15 cellular contexts compared by ENCODE assay signal in the genomic region with DNA sequence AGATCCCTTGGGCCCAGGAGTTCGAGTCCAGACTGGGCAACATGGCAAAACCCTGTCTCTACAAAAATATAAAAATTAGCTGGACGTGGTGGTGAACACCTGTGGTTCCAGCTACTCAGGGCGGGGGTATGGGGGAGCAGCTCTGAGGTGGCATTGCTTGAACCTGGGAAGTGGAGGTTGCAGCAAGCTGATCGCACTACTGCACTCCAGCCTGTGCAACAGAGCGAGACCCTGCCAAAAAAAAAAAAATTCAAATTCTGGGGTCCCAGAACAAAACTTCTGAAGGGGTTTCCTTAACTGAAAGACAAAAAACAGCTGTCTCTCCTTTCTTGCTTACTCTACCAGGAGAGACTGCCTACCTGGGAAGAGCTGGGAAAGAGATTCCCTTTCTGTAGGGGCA. TPM values are rescaled to one million over a fixed set of nuclear protein-coding genes. Genes with fewer than 3 reads are reported as not detected.
DNase-seq lines count a peak whose midpoint lies in the region; ATAC-seq and TF ChIP-seq lines count a peak whose summit lies in the region.
"Had no signal": no experiment of that assay in that cellular context is flagged by ENCODE, and none has a peak within 500 bp of the region (broad histone marks: within the 10 kb centered on the region; RNA-seq: fewer than 3 reads in every experiment).

No MANE protein-coding gene starts in this region.

- peaks cover 3% of the 10 kb centered on the region for H3K9me3 Mint-ChIP-seq in glutamatergic neuron (ENCODE audit: unreplicated experiment)
- H3K9me3 Mint-ChIP-seq in stimulated activated naive CD8-positive, alpha-beta T cell treated with anti-CD3 and anti-CD28 coated beads, Interleukin-15, amount 100 ng/mL, for 72 hours: no peaks in the 10 kb centered on the region
- H3K9me3 Mint-ChIP-seq: immature natural killer cell, T-cell had no signal

- H3K9me2 ChIP-seq in OCI-LY7 (ENCODE audit: insufficient read depth, low read length): no peaks in the 10 kb centered on the region

- H3K4me1 ChIP-seq in OCI-LY7 (ENCODE audit: insufficient read depth, low read length, poor library complexity, severe bottlenecking) (peaks cover 50% of the 10 kb centered on the region), psoas muscle (peaks cover 51% of the 10 kb centered on the region), upper lobe of left lung (peaks cover 21 to 29% (median 28%) of the 10 kb centered on the region in 4 donors)

- H3K27me3 Mint-ChIP-seq in glutamatergic neuron (ENCODE audit: unreplicated experiment): peaks cover 1% of the 10 kb centered on the region
- no peaks in the 10 kb centered on the region for H3K27me3 Mint-ChIP-seq in stimulated activated naive CD8-positive, alpha-beta T cell treated with anti-CD3 and anti-CD28 coated beads, Interleukin-15, amount 100 ng/mL, for 72 hours
- H3K27me3 Mint-ChIP-seq: activated naive CD8-positive, alpha-beta T cell; T-cell had no signal

- POLR2A ChIA-PET in AG04450 (lab: Yijun Ruan, JAX): interaction anchor here (0.6 to 0.7 kb wide), 2 partner anchors 11 to 16 kb away, joined by 4 read pairs; no protein-coding TSS in a partner anchor
- POLR2A ChIA-PET in OCI-LY7 (lab: Charles Lee): interaction anchor here (0.7 to 4.5 kb wide), 6 partner anchors 9 to 520 kb away, joined by 3 to 24 read pairs (median 6); no protein-coding TSS in a partner anchor

- peak overlapping the region; percentile 93 for H3K27ac Mint-ChIP-seq in glutamatergic neuron (ENCODE audit: unreplicated experiment)
- no peak overlapping the region for H3K27ac Mint-ChIP-seq in stimulated activated naive CD8-positive, alpha-beta T cell treated with anti-CD3 and anti-CD28 coated beads, Interleukin-15, amount 100 ng/mL, for 72 hours
- H3K27ac Mint-ChIP-seq: activated naive CD8-positive, alpha-beta T cell; T-cell had no signal

- H3K4me3 ChIP-seq in AG04450 (ENCODE audit: low read depth, low read length): no peak overlapping the region
- H3K4me3 ChIP-seq in OCI-LY7 (ENCODE audit: low read depth, low read length, poor library complexity, severe bottlenecking): no peak overlapping the region
- no peak overlapping the region for H3K4me3 ChIP-seq in psoas muscle
- H3K4me3 ChIP-seq in upper lobe of left lung: no peak overlapping the region
- H3K4me3 ChIP-seq: thoracic aorta had no signal

- no peak for ATAC-seq in psoas muscle
- no peak for ATAC-seq in upper lobe of left lung (ENCODE audit: low FRiP score in 2 of 2)
- ATAC-seq in stimulated activated naive CD8-positive, alpha-beta T cell treated with anti-CD3 and anti-CD28 coated beads, Interleukin-15, amount 100 ng/mL, for 72 hours: no peak
- ATAC-seq: T-cell had no signal

- intact Hi-C loops in OCI-LY7 (cut with micrococcal nuclease; ENCODE audit: unreplicated experiment) (no loop called here), psoas muscle (cut with DNase I) (no loop called here)

- no peak for TF ChIP-seq POLR2A in upper lobe of left lung (IDR thresholded peaks at IDR 0.05)

- H2AFZ ChIP-seq in OCI-LY7 (ENCODE audit: low read length): no peak overlapping the region

- H3K27ac ChIP-seq in AG04450 (ENCODE audit: low read depth, low read length) (peak overlapping the region; percentile 84), OCI-LY7 (ENCODE audit: low read depth, low read length, poor library complexity, severe bottlenecking) (no peak overlapping the region), psoas muscle (peak overlapping the region; percentile 74), upper lobe of left lung (peak overlapping the region in 2 of 4 donors; percentile 67 to 77)
- H3K27ac ChIP-seq: thoracic aorta had no signal

- peaks cover 15% of the 10 kb centered on the region for H3K4me1 Mint-ChIP-seq in glutamatergic neuron (ENCODE audit: low read depth, unreplicated experiment)
- H3K4me1 Mint-ChIP-seq in stimulated activated naive CD8-positive, alpha-beta T cell treated with anti-CD3 and anti-CD28 coated beads, Interleukin-15, amount 100 ng/mL, for 72 hours: peaks cover 6% of the 10 kb centered on the region

- no peak for DNase-seq in AG04450 (ENCODE audit: low read depth, low spot score)
- DNase-seq in OCI-LY7 (ENCODE audit: low spot score): no peak
- no peak for DNase-seq in glutamatergic neuron
- DNase-seq in psoas muscle: no peak
- DNase-seq in upper lobe of left lung: no peak
- no peak for DNase-seq in COLO829 (ENCODE audit: low spot score)
- no peak for DNase-seq in stimulated activated naive CD8-positive, alpha-beta T cell treated with anti-CD3 and anti-CD28 coated beads, Interleukin-15, amount 100 ng/mL, for 72 hours
- no peak for DNase-seq in central memory CD4-positive, alpha-beta T cell
- DNase-seq: activated T-cell treated with anti-CD3 and anti-CD28 coated beads for 4 hours, immature natural killer cell, NCI-H1105, NCI-H226, T-cell had no signal

- no peaks in the 10 kb centered on the region for H3K36me3 Mint-ChIP-seq in glutamatergic neuron (ENCODE audit: unreplicated experiment)

- no peaks in the 10 kb centered on the region; the same call in 1 of the 2 replicates for H4K20me1 ChIP-seq in OCI-LY7 (ENCODE audit: insufficient read depth, low read length)

- BruUV-seq in OCI-LY7 (replicated peaks; lab: Mats Ljungman, UMichigan): no TSS peak

- no peak overlapping the region for H3K4me3 Mint-ChIP-seq in glutamatergic neuron (ENCODE audit: unreplicated experiment)
- no peak overlapping the region for H3K4me3 Mint-ChIP-seq in stimulated activated naive CD8-positive, alpha-beta T cell treated with anti-CD3 and anti-CD28 coated beads, Interleukin-15, amount 100 ng/mL, for 72 hours
- H3K4me3 Mint-ChIP-seq: activated naive CD8-positive, alpha-beta T cell; immature natural killer cell; T-cell had no signal

- peaks cover 95% of the 10 kb centered on the region for H3K79me2 ChIP-seq in OCI-LY7 (ENCODE audit: insufficient read depth, low read depth, low read length)

- 84 to 89% (median 86%) methylated on average over 5 of the region's 5 CpGs for WGBS in psoas muscle, 3 donors
- 96 to 98% methylated on average over 4 to 5 of the region's 5 CpGs for WGBS in upper lobe of left lung, 2 donors

- H3K27me3 ChIP-seq in AG04450 (ENCODE audit: control insufficient read depth, insufficient read depth, low read length) (no peaks in the 10 kb centered on the region), psoas muscle (ENCODE audit: insufficient read depth in 3 of 3, low read length in 2 of 3) (no peaks in the 10 kb centered on the region), upper lobe of left lung (no peaks in the 10 kb centered on the region)

- TF ChIP-seq EP300 in upper lobe of left lung (IDR thresholded peaks at IDR 0.05): no peak

- TF ChIP-seq CTCF in AG04450 (IDR thresholded peaks at IDR 0.05; ENCODE audit: low read depth, low read length): no peak
- TF ChIP-seq CTCF in OCI-LY7 (conservative IDR thresholded peaks at IDR 0.05; ENCODE audit: low read length): no peak
- no peak for TF ChIP-seq CTCF in glutamatergic neuron (IDR thresholded peaks at IDR 0.05; ENCODE audit: partially characterized antibody, unreplicated experiment)
- TF ChIP-seq CTCF in psoas muscle (IDR thresholded peaks at IDR 0.05): no peak
- no peak for TF ChIP-seq CTCF in upper lobe of left lung (IDR thresholded peaks at IDR 0.05)

- H3K9me3 ChIP-seq in AG04450 (ENCODE audit: control insufficient read depth, insufficient read depth, low read length) (no peaks in the 10 kb centered on the region), OCI-LY7 (ENCODE audit: low read length) (no peaks in the 10 kb centered on the region), psoas muscle (no peaks in the 10 kb centered on the region), upper lobe of left lung (no peaks in the 10 kb centered on the region)
- H3K9me3 ChIP-seq: thoracic aorta had no signal

- CTCF ChIA-PET in AG04450 (lab: Charles Lee): interaction anchor here (0.7 to 2.0 kb wide), 4 partner anchors 8 to 137 kb away, joined by 3 to 12 read pairs (median 6); no protein-coding TSS in a partner anchor
- CTCF ChIA-PET in OCI-LY7 (lab: Charles Lee; ENCODE audit: unreplicated experiment): interaction anchor here (1.6 kb wide), 1 partner anchor 137 kb away, joined by 6 read pairs; no protein-coding TSS in a partner anchor

- H3K36me3 ChIP-seq in OCI-LY7 (ENCODE audit: insufficient read depth, low read length) (peaks cover 19% of the 10 kb centered on the region), psoas muscle (ENCODE audit: insufficient read depth in 1 of 2, low read depth in 1 of 2) (no peaks in the 10 kb centered on the region), upper lobe of left lung (no peaks in the 10 kb centered on the region)
- H3K36me3 ChIP-seq: thoracic aorta had no signal

- peak overlapping the region; percentile 73; the same call in 1 of the 2 replicates for H3K4me2 ChIP-seq in OCI-LY7 (ENCODE audit: low read length)

RNA-seq across cellular contexts. Expression of a gene that starts 27.0 kb away (rescaled TPM):
- 16.1 and 18.2 TPM in 2 replicates for polyA plus RNA-seq in AG04450 (2011; rRNA removed)
- 21.2 and 24.0 TPM in 2 replicates for polyA minus RNA-seq in AG04450 (2011; rRNA and poly(A)+ RNA removed)
- total RNA-seq in OCI-LY7 (2014; rRNA removed; shearing (Covaris generic)): 24.2 and 27.0 TPM in 2 replicates
- 36.2 and 39.6 TPM in 2 replicates for total RNA-seq in OCI-LY7 (2022)
- 9.5 TPM for total RNA-seq in glutamatergic neuron (ENCODE audit: unreplicated experiment)
- total RNA-seq in psoas muscle: 10 to 100 TPM; 10.7 to 16.9 (median 12.4) TPM
- polyA plus RNA-seq in psoas muscle: 10 to 100 TPM in 1 of 3 donors, 1 to 10 TPM in 2; 6.2 to 11.0 (median 8.3) TPM
- total RNA-seq in upper lobe of left lung: 10 to 100 TPM; 10.1 to 18.9 (median 12.6) TPM
